1 cellular context compared by ENCODE assay signal in the genomic region with DNA sequence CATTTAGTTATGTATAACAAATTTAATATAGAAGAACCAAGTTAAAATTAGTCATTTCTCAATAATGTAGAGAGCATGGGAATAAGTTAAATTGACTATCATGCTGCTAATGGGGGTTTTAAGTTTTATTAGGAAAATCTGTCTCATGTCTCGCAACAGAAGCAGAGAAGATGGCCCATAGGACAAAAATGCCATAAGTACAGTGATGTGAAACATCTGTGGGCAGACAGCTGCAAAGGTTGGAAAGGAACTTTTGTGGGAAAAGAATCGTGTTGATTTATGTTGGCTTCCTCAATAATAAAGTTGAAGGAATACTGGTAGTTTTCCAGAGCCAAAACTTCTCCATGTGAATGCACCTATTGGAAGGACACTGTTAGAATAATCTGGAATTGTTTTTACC.
TF ChIP-seq lines count a peak whose summit lies in the region.

No MANE protein-coding gene starts in this region.

TF ChIP-seq in SK-N-SH treated with all-trans-retinoic acid at 6 μM for 48 hours, 23 proteins besides CTCF, POLR2A, EP300 and RAD21 (continued from another document):
- no peak for TF ChIP-seq TSHZ2 (CRISPR knock-in tag; IDR thresholded peaks at IDR 0.05)
- no peak for TF ChIP-seq TCF4 (CRISPR knock-in tag; IDR thresholded peaks at IDR 0.05; ENCODE audit: borderline replicate concordance)
- no peak for TF ChIP-seq ZC3H10 (CRISPR knock-in tag; IDR thresholded peaks at IDR 0.05)
- TF ChIP-seq PPARA (CRISPR knock-in tag; IDR thresholded peaks at IDR 0.05; ENCODE audit: borderline replicate concordance): no peak
- TF ChIP-seq ISL1 (CRISPR knock-in tag; IDR thresholded peaks at IDR 0.05): no peak
- TF ChIP-seq SNAI2 (CRISPR knock-in tag; IDR thresholded peaks at IDR 0.05): no peak
- no peak for TF ChIP-seq BACH2 (CRISPR knock-in tag; IDR thresholded peaks at IDR 0.05; ENCODE audit: borderline replicate concordance)
- TF ChIP-seq, protein P1, sequence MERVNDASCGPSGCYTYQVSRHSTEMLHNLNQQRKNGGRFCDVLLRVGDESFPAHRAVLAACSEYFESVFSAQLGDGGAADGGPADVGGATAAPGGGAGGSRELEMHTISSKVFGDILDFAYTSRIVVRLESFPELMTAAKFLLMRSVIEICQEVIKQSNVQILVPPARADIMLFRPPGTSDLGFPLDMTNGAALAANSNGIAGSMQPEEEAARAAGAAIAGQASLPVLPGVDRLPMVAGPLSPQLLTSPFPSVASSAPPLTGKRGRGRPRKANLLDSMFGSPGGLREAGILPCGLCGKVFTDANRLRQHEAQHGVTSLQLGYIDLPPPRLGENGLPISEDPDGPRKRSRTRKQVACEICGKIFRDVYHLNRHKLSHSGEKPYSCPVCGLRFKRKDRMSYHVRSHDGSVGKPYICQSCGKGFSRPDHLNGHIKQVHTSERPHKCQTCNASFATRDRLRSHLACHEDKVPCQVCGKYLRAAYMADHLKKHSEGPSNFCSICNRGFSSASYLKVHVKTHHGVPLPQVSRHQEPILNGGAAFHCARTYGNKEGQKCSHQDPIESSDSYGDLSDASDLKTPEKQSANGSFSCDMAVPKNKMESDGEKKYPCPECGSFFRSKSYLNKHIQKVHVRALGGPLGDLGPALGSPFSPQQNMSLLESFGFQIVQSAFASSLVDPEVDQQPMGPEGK (CRISPR knock-in tag; IDR thresholded peaks at IDR 0.05; ENCODE audit: borderline replicate concordance): no peak
- no peak for TF ChIP-seq ZFP30 (CRISPR knock-in tag; IDR thresholded peaks at IDR 0.05)
- no peak for TF ChIP-seq ZNF8 (CRISPR knock-in tag; IDR thresholded peaks at IDR 0.05)
- TF ChIP-seq ZNF70 (CRISPR knock-in tag; IDR thresholded peaks at IDR 0.05): no peak
- no peak for TF ChIP-seq GLIS3 (CRISPR knock-in tag; IDR thresholded peaks at IDR 0.05)
- TF ChIP-seq ARNTL (CRISPR knock-in tag; IDR thresholded peaks at IDR 0.05; ENCODE audit: borderline replicate concordance, low read depth): no peak
- TF ChIP-seq, protein P2, sequence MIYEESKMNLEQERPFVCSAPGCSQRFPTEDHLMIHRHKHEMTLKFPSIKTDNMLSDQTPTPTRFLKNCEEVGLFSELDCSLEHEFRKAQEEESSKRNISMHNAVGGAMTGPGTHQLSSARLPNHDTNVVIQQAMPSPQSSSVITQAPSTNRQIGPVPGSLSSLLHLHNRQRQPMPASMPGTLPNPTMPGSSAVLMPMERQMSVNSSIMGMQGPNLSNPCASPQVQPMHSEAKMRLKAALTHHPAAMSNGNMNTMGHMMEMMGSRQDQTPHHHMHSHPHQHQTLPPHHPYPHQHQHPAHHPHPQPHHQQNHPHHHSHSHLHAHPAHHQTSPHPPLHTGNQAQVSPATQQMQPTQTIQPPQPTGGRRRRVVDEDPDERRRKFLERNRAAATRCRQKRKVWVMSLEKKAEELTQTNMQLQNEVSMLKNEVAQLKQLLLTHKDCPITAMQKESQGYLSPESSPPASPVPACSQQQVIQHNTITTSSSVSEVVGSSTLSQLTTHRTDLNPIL (CRISPR knock-in tag; IDR thresholded peaks at IDR 0.05; ENCODE audit: low read depth): no peak
- no peak for TF ChIP-seq ESRRG (CRISPR knock-in tag; IDR thresholded peaks at IDR 0.05)
- no peak for TF ChIP-seq CSDC2 (CRISPR knock-in tag; IDR thresholded peaks at IDR 0.05)
